ENCODE assay signal across 9 cellular contexts in genomic region chr16:89026121-89026612, GRCh38. TPM values are rescaled to one million over a fixed set of nuclear protein-coding genes. Genes with fewer than 3 reads are reported as not detected.
DNase-seq lines count a peak whose midpoint lies in the region; ATAC-seq and TF ChIP-seq lines count a peak whose summit lies in the region.
"Had no signal": no experiment of that assay in that cellular context is flagged by ENCODE, and none has a peak within 500 bp of the region (broad histone marks: within the 10 kb centered on the region; RNA-seq: fewer than 3 reads in every experiment).

No MANE protein-coding gene starts in this region.

- no peak overlapping the region for H3K27ac ChIP-seq in upper lobe of left lung
- no peak overlapping the region for H3K27ac ChIP-seq in Karpas-422 (ENCODE audit: low read length)
- no peak overlapping the region for H3K27ac ChIP-seq in ascending aorta
- H3K27ac ChIP-seq: sigmoid colon had no signal

- H3K4me1 ChIP-seq in upper lobe of left lung = no peaks in the 10 kb centered on the region
- H3K4me1 ChIP-seq in Karpas-422 (ENCODE audit: low read length) = no peaks in the 10 kb centered on the region
- H3K4me1 ChIP-seq in ascending aorta = no peaks in the 10 kb centered on the region
- H3K4me1 ChIP-seq: sigmoid colon had no signal

- DNase-seq in M059J (ENCODE audit: low read depth) (peak; percentile 31), upper lobe of left lung (no peak), Karpas-422 (no peak), ascending aorta (ENCODE audit: low spot score in 2 of 2) (no peak)
- DNase-seq in activated T-helper 9 cell treated with anti-CD3 and anti-CD28 coated beads, Interleukin-2, amount 50 U/mL, for 16 hours (ENCODE audit: low read depth) = peak; percentile 39
- DNase-seq in stimulated activated CD4-positive, alpha-beta T cell treated with anti-CD3 and anti-CD28 coated beads, Interleukin-4, amount 100 ng/mL, for 24 hours = peak; percentile 69
- DNase-seq: sigmoid colon had no signal

- no peaks in the 10 kb centered on the region for H3K9me2 ChIP-seq in Karpas-422 (replicated peaks; ENCODE audit: insufficient read depth, low read length)

- no peak overlapping the region for H3K9ac ChIP-seq in Karpas-422 (ENCODE audit: low read length)

- H3K4me2 ChIP-seq in Karpas-422 (ENCODE audit: low read depth, low read length, poor library complexity, severe bottlenecking) = no peak overlapping the region

- intact Hi-C loops in ascending aorta (cut with DNase I) = no loop called here

- TF ChIP-seq POLR2A in upper lobe of left lung (IDR thresholded peaks at IDR 0.05) = no peak

- H3K9me3 ChIP-seq in upper lobe of left lung (peaks cover 0 to 16% (median 3%) of the 10 kb centered on the region in 4 donors), Karpas-422 (ENCODE audit: low read length) (no peaks in the 10 kb centered on the region), ascending aorta (peaks cover 8 to 14% of the 10 kb centered on the region in 2 donors)

- TF ChIP-seq CTCF in upper lobe of left lung (IDR thresholded peaks at IDR 0.05) = no peak
- TF ChIP-seq CTCF in ascending aorta (IDR thresholded peaks at IDR 0.05) = no peak

- TF ChIP-seq EP300 in upper lobe of left lung (IDR thresholded peaks at IDR 0.05) = no peak

- H3K27me3 ChIP-seq in upper lobe of left lung = no peaks in the 10 kb centered on the region
- no peaks in the 10 kb centered on the region for H3K27me3 ChIP-seq in Karpas-422 (ENCODE audit: low read length)
- H3K27me3 ChIP-seq in ascending aorta = no peaks in the 10 kb centered on the region

- ATAC-seq in GM19467 (IDR thresholded peaks at IDR 0.05; ENCODE audit: unreplicated experiment) (peak; percentile 67), upper lobe of left lung (ENCODE audit: low FRiP score in 2 of 2) (no peak), HG03039 (IDR thresholded peaks at IDR 0.05; ENCODE audit: unreplicated experiment) (no peak)

- 51 to 57% methylated on average over 5 of the region's 5 CpGs for WGBS in upper lobe of left lung, 2 donors

- H4K20me1 ChIP-seq in Karpas-422 (ENCODE audit: insufficient read depth, low read depth, low read length) = no peaks in the 10 kb centered on the region

- no peak overlapping the region for H2AFZ ChIP-seq in Karpas-422 (ENCODE audit: low read length)

- H3K36me3 ChIP-seq in upper lobe of left lung = no peaks in the 10 kb centered on the region
- H3K36me3 ChIP-seq in Karpas-422 (ENCODE audit: insufficient read depth, low read length) = no peaks in the 10 kb centered on the region
- H3K36me3 ChIP-seq in ascending aorta = no peaks in the 10 kb centered on the region
- H3K36me3 ChIP-seq: sigmoid colon had no signal

- H3K4me3 ChIP-seq in upper lobe of left lung = no peak overlapping the region
- no peak overlapping the region for H3K4me3 ChIP-seq in Karpas-422 (ENCODE audit: low read length)
- no peak overlapping the region for H3K4me3 ChIP-seq in ascending aorta
- H3K4me3 ChIP-seq: sigmoid colon had no signal

- no peaks in the 10 kb centered on the region for H3K79me2 ChIP-seq in Karpas-422 (ENCODE audit: low read length)

RNA-seq across cellular contexts. Expression of gene CBFA2T3, which starts 49.2 kb away (rescaled TPM):
- not detected in 2 replicates for total RNA-seq in M059J (2014; rRNA removed; shearing (Covaris generic))
- 10 to 100 TPM in 4 of 6 donors, 1 to 10 TPM in 2; 2.7 to 33.5 (median 15.2) TPM for total RNA-seq in upper lobe of left lung
- not detected in 2 replicates for total RNA-seq in Karpas-422 (2014; rRNA removed; shearing (Covaris generic); ENCODE audit: low replicate concordance)
- total RNA-seq in ascending aorta = 32.8 TPM

Comparison
In these comparisons a context has a peak if more than half of its experiments do, and no peak if none do; other contexts are left out.
1. DNase-seq: peak in M059J (single experiment), activated T-helper 9 cell treated with anti-CD3 and anti-CD28 coated beads, Interleukin-2, amount 50 U/mL, for 16 hours (single experiment) and stimulated activated CD4-positive, alpha-beta T cell treated with anti-CD3 and anti-CD28 coated beads, Interleukin-4, amount 100 ng/mL, for 24 hours (single experiment); none in upper lobe of left lung (0 of 2), Karpas-422 (single experiment) and ascending aorta (0 of 2).